ENCODE assay signal across 24 cellular contexts in genomic region chr20:44084891-44085290, GRCh38.
DNase-seq lines count a peak whose midpoint lies in the region; ATAC-seq, FAIRE-seq and TF ChIP-seq lines count a peak whose summit lies in the region.
"Had no signal": no experiment of that assay in that cellular context is flagged by ENCODE, and none has a peak within 500 bp of the region (broad histone marks: within the 10 kb centered on the region; RNA-seq: fewer than 3 reads in every experiment).

No MANE protein-coding gene starts in this region.

- no peak overlapping the region for H3K4me3 ChIP-seq in right atrium auricular region
- no peak overlapping the region for H3K4me3 ChIP-seq in astrocyte (ENCODE audit: insufficient read depth, low read depth, low read length)
- no peak overlapping the region for H3K4me3 ChIP-seq in kidney (ENCODE audit: low read length in 2 of 2)
- H3K4me3 ChIP-seq: BLaER1, GM23248 had no signal

- no peak for ATAC-seq in left ventricle myocardium superior
- ATAC-seq in activated naive CD4-positive, alpha-beta T cell treated with anti-CD3 and anti-CD28 coated beads, Interleukin-2, amount 50 U/mL, for 72 hours: no peak
- ATAC-seq: CD8-positive, alpha-beta T cell; HCT116 had no signal

- no peak overlapping the region for H3K4me2 ChIP-seq in astrocyte (ENCODE audit: low read length)
- H3K4me2 ChIP-seq: BLaER1 had no signal

- peaks cover 10% of the 10 kb centered on the region for H3K27me3 Mint-ChIP-seq in astrocyte (ENCODE audit: low read depth, unreplicated experiment)

- peaks cover 0 to 24% of the 10 kb centered on the region in 2 donors for H3K4me1 ChIP-seq in right atrium auricular region
- peaks cover 9% of the 10 kb centered on the region for H3K4me1 ChIP-seq in astrocyte (ENCODE audit: insufficient read depth, low read length)
- H3K4me1 ChIP-seq in kidney (ENCODE audit: control insufficient read depth in 1 of 2, insufficient read depth in 1 of 2, low read depth in 1 of 2, low read length in 2 of 2): peaks cover 0 to 6% of the 10 kb centered on the region in 2 donors

- intact Hi-C loops in left ventricle myocardium superior (cut with micrococcal nuclease): no loop called here
- intact Hi-C loops in kidney (cut with DNase I): no loop called here

- H4K20me1 ChIP-seq in astrocyte (ENCODE audit: insufficient read depth, low read length): no peaks in the 10 kb centered on the region
- H4K20me1 ChIP-seq: BLaER1 had no signal

- H3K27ac ChIP-seq in right atrium auricular region: no peak overlapping the region
- H3K27ac ChIP-seq in astrocyte (ENCODE audit: low read depth, low read length): no peak overlapping the region
- no peak overlapping the region for H3K27ac ChIP-seq in kidney (ENCODE audit: low read depth in 2 of 2, low read length in 2 of 2)
- H3K27ac ChIP-seq: 22Rv1, BLaER1, C4-2B, GM23248 had no signal

- H3K9ac ChIP-seq in astrocyte (ENCODE audit: low read length): no peak overlapping the region
- no peak overlapping the region for H3K9ac ChIP-seq in kidney (ENCODE audit: low read length in 2 of 2)
- H3K9ac ChIP-seq: BLaER1, GM23248 had no signal

- H3K36me3 Mint-ChIP-seq in astrocyte (ENCODE audit: low read depth, unreplicated experiment): no peaks in the 10 kb centered on the region
- no peaks in the 10 kb centered on the region for H3K36me3 Mint-ChIP-seq in activated naive CD4-positive, alpha-beta T cell treated with anti-CD3 and anti-CD28 coated beads, Interleukin-2, amount 50 U/mL, for 72 hours
- H3K36me3 Mint-ChIP-seq: CD4-positive, CD25-positive, alpha-beta regulatory T cell; CD8-positive, alpha-beta T cell had no signal

- FAIRE-seq in astrocyte (lab: Jason Lieb, UNC) (no peak), kidney (lab: Jason Lieb, UNC) (no peak)
- FAIRE-seq: A204.1, G401.6, GM12892, H1 had no signal

- H3K79me2 ChIP-seq in astrocyte (ENCODE audit: insufficient read depth, low read length): no peaks in the 10 kb centered on the region

- H3K27ac Mint-ChIP-seq in astrocyte (ENCODE audit: unreplicated experiment): peak overlapping the region; percentile 10
- peak overlapping the region in 1 of 2 donors; percentile 22 for H3K27ac Mint-ChIP-seq in activated naive CD4-positive, alpha-beta T cell treated with anti-CD3 and anti-CD28 coated beads, Interleukin-2, amount 50 U/mL, for 72 hours
- H3K27ac Mint-ChIP-seq: B cell; CD4-positive, CD25-positive, alpha-beta regulatory T cell; CD8-positive, alpha-beta T cell; HFFc6 had no signal

- no peaks in the 10 kb centered on the region for H3K9me3 Mint-ChIP-seq in astrocyte (ENCODE audit: unreplicated experiment)
- H3K9me3 Mint-ChIP-seq in activated naive CD4-positive, alpha-beta T cell treated with anti-CD3 and anti-CD28 coated beads, Interleukin-2, amount 50 U/mL, for 72 hours: no peaks in the 10 kb centered on the region
- H3K9me3 Mint-ChIP-seq: CD4-positive, CD25-positive, alpha-beta regulatory T cell; CD8-positive, alpha-beta T cell; HFFc6 had no signal

- TF ChIP-seq CTCF in right atrium auricular region (IDR thresholded peaks at IDR 0.05) (no peak), astrocyte (IDR thresholded peaks at IDR 0.05; ENCODE audit: insufficient read depth, low read depth, low read length) (no peak), kidney (IDR thresholded peaks at IDR 0.05; ENCODE audit: borderline replicate concordance, extremely low read depth, insufficient read depth) (no peak)

- H3K4me3 Mint-ChIP-seq in astrocyte (ENCODE audit: unreplicated experiment): no peak overlapping the region
- H3K4me3 Mint-ChIP-seq: B cell; CD4-positive, CD25-positive, alpha-beta regulatory T cell; CD8-positive, alpha-beta T cell; HFFc6 had no signal

- H2AFZ ChIP-seq in astrocyte (ENCODE audit: low read depth, low read length): no peak overlapping the region
- H2AFZ ChIP-seq: GM23248 had no signal

- DNase-seq in right atrium auricular region (ENCODE audit: low spot score): peak; percentile 46
- DNase-seq in left ventricle myocardium superior: no peak
- no peak for DNase-seq in astrocyte (ENCODE audit: low read depth)
- DNase-seq in kidney: peak; percentile 31
- DNase-seq in NCI-H2107 treated with DMSO at 0.1 percent for 48 hours (lab: John Stamatoyannopoulos, UW; ENCODE audit: unreplicated experiment): no peak
- DNase-seq in NCI-H82 (lab: John Stamatoyannopoulos, UW): no peak
- no peak for DNase-seq in activated naive CD4-positive, alpha-beta T cell treated with anti-CD3 and anti-CD28 coated beads, Interleukin-2, amount 50 U/mL, for 72 hours (ENCODE audit: low spot score in 2 of 2)
- DNase-seq: Caco-2; CD4-positive, CD25-positive, alpha-beta regulatory T cell; CD8-positive, alpha-beta T cell; DMS153; DND-41; GM23248; H7; HFFc6 had no signal

- H3K4me1 Mint-ChIP-seq in astrocyte (ENCODE audit: low read depth, unreplicated experiment): peaks cover 4% of the 10 kb centered on the region

- no peaks in the 10 kb centered on the region for H3K36me3 ChIP-seq in right atrium auricular region
- no peaks in the 10 kb centered on the region for H3K36me3 ChIP-seq in astrocyte (ENCODE audit: insufficient read depth, low read length)
- no peaks in the 10 kb centered on the region for H3K36me3 ChIP-seq in kidney (ENCODE audit: control insufficient read depth in 1 of 2, insufficient read depth in 2 of 2, low read length in 2 of 2)
- H3K36me3 ChIP-seq: BLaER1 had no signal

- H3K9me3 ChIP-seq in right atrium auricular region: no peaks in the 10 kb centered on the region
- no peaks in the 10 kb centered on the region for H3K9me3 ChIP-seq in astrocyte (ENCODE audit: insufficient read depth, low read depth, low read length)
- H3K9me3 ChIP-seq in kidney (ENCODE audit: control insufficient read depth in 1 of 2, low read length in 2 of 2): no peaks in the 10 kb centered on the region
- H3K9me3 ChIP-seq: BLaER1, Caco-2 had no signal

- H3K27me3 ChIP-seq in right atrium auricular region (no peaks in the 10 kb centered on the region), astrocyte (ENCODE audit: insufficient read depth, low read length) (no peaks in the 10 kb centered on the region)
- H3K27me3 ChIP-seq: BLaER1 had no signal

Comparison
In these comparisons a context has a peak if more than half of its experiments do, and no peak if none do; other contexts are left out.
1. DNase-seq: peak in right atrium auricular region (single experiment) and kidney (single experiment); none in left ventricle myocardium superior (single experiment), astrocyte (single experiment), NCI-H2107 treated with DMSO at 0.1 percent for 48 hours (single experiment), NCI-H82 (single experiment) and activated naive CD4-positive, alpha-beta T cell treated with anti-CD3 and anti-CD28 coated beads, Interleukin-2, amount 50 U/mL, for 72 hours (0 of 2).